ENCODE assay signal across 8 cellular contexts in the genomic region with DNA sequence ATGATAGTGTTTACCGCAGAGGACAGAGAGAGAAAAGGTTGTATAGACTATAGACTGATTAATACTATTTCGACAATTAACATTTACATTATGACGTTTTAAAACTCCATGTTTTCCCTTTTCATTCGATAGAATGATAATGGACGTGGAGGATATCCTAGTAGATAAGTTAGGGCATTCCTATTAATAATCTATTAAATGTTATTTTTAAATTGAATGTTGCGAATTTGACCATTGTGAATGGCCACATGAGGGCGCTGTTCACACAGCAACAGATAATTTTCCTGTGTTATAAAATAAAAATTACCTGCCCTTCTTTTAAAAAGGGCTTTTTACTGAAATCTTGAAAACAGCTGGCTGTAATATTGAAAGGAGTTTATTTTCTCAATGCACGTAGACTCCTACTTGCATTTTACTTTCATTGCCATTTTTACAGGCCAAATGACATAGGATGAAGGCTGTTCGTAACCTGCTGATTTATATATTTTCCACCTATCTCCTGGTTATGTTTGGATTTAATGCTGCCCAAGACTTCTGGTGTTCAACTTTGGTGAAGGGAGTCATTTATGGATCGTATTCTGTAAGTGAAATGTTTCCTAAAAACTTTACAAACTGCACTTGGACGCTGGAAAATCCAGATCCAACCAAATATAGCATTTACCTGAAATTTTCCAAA. TPM values are rescaled to one million over a fixed set of nuclear protein-coding genes. Genes with fewer than 3 reads are reported as not detected.
DNase-seq lines count a peak whose midpoint lies in the region; TF ChIP-seq lines count a peak whose summit lies in the region.

No MANE protein-coding gene starts in this region.

- TF ChIP-seq CTCF in MM.1S (IDR thresholded peaks at IDR 0.05; ENCODE audit: low read length) = peak; percentile 70
- TF ChIP-seq CTCF in hepatocyte (IDR thresholded peaks at IDR 0.05; ENCODE audit: poor library complexity) = peak; percentile 87
- TF ChIP-seq CTCF in type B pancreatic cell (conservative IDR thresholded peaks at IDR 0.05) = peak; percentile 96

- H3K79me2 ChIP-seq in MM.1S (ENCODE audit: low read length) (no peaks in the 10 kb centered on the region), hepatocyte (no peaks in the 10 kb centered on the region)

- DNase-seq in NCI-H510A treated with DMSO at 0.1 percent for 48 hours (lab: John Stamatoyannopoulos, UW) = peak; percentile 44
- DNase-seq in NCI-H510A (lab: John Stamatoyannopoulos, UW) = no peak
- DNase-seq in MM.1S = peak; percentile 43
- DNase-seq in amniotic epithelial cell (ENCODE audit: low read depth) = peak; percentile 33
- peak; percentile 55 for DNase-seq in hepatocyte (ENCODE audit: low spot score)
- no peak for DNase-seq in type B pancreatic cell (ENCODE audit: extremely low spot score, unreplicated experiment)
- DNase-seq in NCI-H1436 (lab: John Stamatoyannopoulos, UW) = no peak
- DNase-seq in NCI-H226 = no peak

- H3K9ac ChIP-seq in MM.1S (ENCODE audit: low read length) = no peak overlapping the region

- H3K27me3 Mint-ChIP-seq in type B pancreatic cell = peaks cover 78% of the 10 kb centered on the region

- H3K4me2 ChIP-seq in MM.1S (ENCODE audit: low read depth, low read length) (no peak overlapping the region), hepatocyte (peak overlapping the region; percentile 93)

- H3K9me2 ChIP-seq in MM.1S (replicated peaks; ENCODE audit: insufficient read depth, low read length) = no peaks in the 10 kb centered on the region
- H3K9me2 ChIP-seq in hepatocyte (replicated peaks; ENCODE audit: insufficient read depth) = no peaks in the 10 kb centered on the region

- peaks cover 6% of the 10 kb centered on the region; the same call in 1 of the 2 replicates for H3F3A ChIP-seq in MM.1S (ENCODE audit: insufficient read depth, low read length)

- peaks cover 3% of the 10 kb centered on the region; the same call in 1 of the 2 replicates for H3K4me1 ChIP-seq in MM.1S (ENCODE audit: low read length)
- no peaks in the 10 kb centered on the region for H3K4me1 ChIP-seq in hepatocyte (ENCODE audit: insufficient read depth)

- H3K4me3 Mint-ChIP-seq in type B pancreatic cell = no peak overlapping the region

- H3K27me3 ChIP-seq in MM.1S (replicated peaks; ENCODE audit: insufficient read depth, low read length) (no peaks in the 10 kb centered on the region), hepatocyte (peaks cover 65% of the 10 kb centered on the region)

- H3K9me3 ChIP-seq in MM.1S (replicated peaks; ENCODE audit: insufficient read depth, low read length) (no peaks in the 10 kb centered on the region), hepatocyte (ENCODE audit: low read depth) (peaks cover under 1% of the 10 kb centered on the region)

- H3K27ac ChIP-seq in MM.1S (ENCODE audit: low read length) = no peak overlapping the region
- no peak overlapping the region for H3K27ac ChIP-seq in hepatocyte

- no peaks in the 10 kb centered on the region for H3K9me3 Mint-ChIP-seq in type B pancreatic cell

- H3K4me1 Mint-ChIP-seq in type B pancreatic cell (ENCODE audit: unreplicated experiment) = peaks cover 28% of the 10 kb centered on the region

- H2AFZ ChIP-seq in MM.1S (ENCODE audit: low read length) (no peak overlapping the region), hepatocyte (no peak overlapping the region)

- H3K27ac Mint-ChIP-seq in type B pancreatic cell = no peak overlapping the region

- H3K4me3 ChIP-seq in MM.1S (ENCODE audit: low read length) (no peak overlapping the region), hepatocyte (no peak overlapping the region)

- WGBS in hepatocyte (ENCODE audit: low lambda C conversion rate, missing lambda C conversion rate) = 25% methylated on average over 11 of the region's 11 CpGs

- H3K36me3 ChIP-seq in MM.1S (replicated peaks; ENCODE audit: insufficient read depth, low read length) = no peaks in the 10 kb centered on the region
- no peaks in the 10 kb centered on the region for H3K36me3 ChIP-seq in hepatocyte (replicated peaks; ENCODE audit: insufficient read depth, low read depth)

- H4K20me1 ChIP-seq in MM.1S (ENCODE audit: insufficient read depth, low read length) (no peaks in the 10 kb centered on the region), hepatocyte (ENCODE audit: insufficient read depth, poor library complexity, severe bottlenecking) (no peaks in the 10 kb centered on the region)

- no peaks in the 10 kb centered on the region for H3K36me3 Mint-ChIP-seq in type B pancreatic cell

RNA-seq across cellular contexts. Expression of a gene that starts 3.3 kb away (rescaled TPM):
- total RNA-seq in hepatocyte (2.0 and 2.2 TPM in 2 replicates), type B pancreatic cell (ENCODE audit: low replicate concordance) (0.55 and 2.0 TPM in 2 replicates)
- 0.17 and 0.83 TPM in 2 replicates for polyA plus RNA-seq in hepatocyte

Comparison
In these comparisons a context has a peak if more than half of its experiments do, and no peak if none do; other contexts are left out.
1. DNase-seq: peak in NCI-H510A treated with DMSO at 0.1 percent for 48 hours (single experiment), MM.1S (single experiment), amniotic epithelial cell (single experiment) and hepatocyte (single experiment); none in NCI-H510A (single experiment), type B pancreatic cell (single experiment), NCI-H1436 (single experiment) and NCI-H226 (single experiment).
2. Peak in every context shown above with its lines, with median percentiles within 50 percentile points of each other: CTCF ChIP-seq.